26 cellular contexts compared by ENCODE assay signal in genomic region chr10:94219829-94220228, GRCh38.
DNase-seq lines count a peak whose midpoint lies in the region; ATAC-seq lines count a peak whose summit lies in the region.
"Had no signal": no experiment of that assay in that cellular context is flagged by ENCODE, and none has a peak within 500 bp of the region (broad histone marks: within the 10 kb centered on the region; RNA-seq: fewer than 3 reads in every experiment).

No MANE protein-coding gene starts in this region.

- no peaks in the 10 kb centered on the region for H3K27me3 ChIP-seq in GM23248 (replicated peaks; ENCODE audit: insufficient read depth)
- H3K27me3 ChIP-seq in adipocyte (replicated peaks; ENCODE audit: control insufficient read depth, insufficient read depth, low read length) = no peaks in the 10 kb centered on the region
- H3K27me3 ChIP-seq: heart left ventricle, neural progenitor cell had no signal

- H3K4me3 ChIP-seq in GM23248 = no peak overlapping the region
- H3K4me3 ChIP-seq in adipocyte (ENCODE audit: low read length) = no peak overlapping the region
- H3K4me3 ChIP-seq: heart left ventricle, neural progenitor cell, thoracic aorta had no signal

- H3K79me2 ChIP-seq in GM23248 (ENCODE audit: insufficient read depth) = no peaks in the 10 kb centered on the region

- H3K27ac ChIP-seq in GM23248 = no peak overlapping the region
- H3K27ac ChIP-seq: heart left ventricle, neural progenitor cell, VCaP had no signal

- 67 to 80% methylated on average over 1 of the region's 1 CpG for WGBS in GM23248 (ENCODE audit: low coverage in 1 of 2, low lambda C conversion rate in 2 of 2, missing lambda C conversion rate in 2 of 2), 2 experiments

- H3K9me3 ChIP-seq in GM23248 (ENCODE audit: low read depth) (no peaks in the 10 kb centered on the region), adipocyte (ENCODE audit: control insufficient read depth, low read length) (no peaks in the 10 kb centered on the region)
- H3K9me3 ChIP-seq: heart left ventricle, thoracic aorta had no signal

- ATAC-seq in HG03378 (IDR thresholded peaks at IDR 0.05; ENCODE audit: unreplicated experiment) = no peak
- ATAC-seq in GM21423 (IDR thresholded peaks at IDR 0.05; ENCODE audit: unreplicated experiment) = no peak
- ATAC-seq: activated T-helper 17 cell treated with anti-CD3 and anti-CD28 coated beads, Interleukin-2, amount 50 U/mL, for 72 hours; heart left ventricle; SK-N-SH treated with all-trans-retinoic acid at 6 μM for 48 hours; stimulated activated memory B cell treated with anti-CD40 and anti-IgM and Interleukin-4, amounts not matched to agents 10 μg/mL and 1 μg/mL and 100 μg/mL, for 72 hours had no signal

- no peaks in the 10 kb centered on the region for H4K20me1 ChIP-seq in GM23248 (ENCODE audit: insufficient read depth)

- DNase-seq in DMS79 treated with DMSO at 0.1 percent for 48 hours (lab: John Stamatoyannopoulos, UW) (peak; percentile 68), GM23248 (peak; percentile 39), adipocyte (ENCODE audit: low read depth) (peak; percentile 19), hepatic stellate cell (ENCODE audit: low spot score) (peak; percentile 22), NCI-H446 (lab: John Stamatoyannopoulos, UW) (no peak)
- no peak for DNase-seq in activated naive CD4-positive, alpha-beta T cell treated with Interleukin-2 at 50 U/mL for 16 hours
- DNase-seq: activated CD4-positive, alpha-beta T cell treated with anti-CD3 and anti-CD28 coated beads, Interleukin-2, amount 10 ng/mL, durations not matched to agents 7 days and 5 days; activated naive CD8-positive, alpha-beta T cell treated with anti-CD3 and anti-CD28 coated beads for 36 hours; CD4-positive, alpha-beta memory T cell; dermis blood vessel endothelial cell; DMS153; heart left ventricle; HFFc6; KG1; NCI-H2081 treated with DMSO at 0.1 percent for 48 hours; NCI-H526; RPMI8226; stimulated activated CD4-positive, alpha-beta T cell treated with anti-CD3 and anti-CD28 coated beads, Interleukin-2, amount 100 ng/mL, for 24 hours had no signal

- no peak overlapping the region for H3K4me2 ChIP-seq in GM23248 (ENCODE audit: unreplicated experiment)
- H3K4me2 ChIP-seq: neural progenitor cell had no signal

- in situ Hi-C loops in GM23248 (cut with MboI) = no loop called here

- no peak overlapping the region for H2AFZ ChIP-seq in GM23248
- H2AFZ ChIP-seq: neural progenitor cell had no signal

- H3K4me1 ChIP-seq in GM23248 (ENCODE audit: insufficient read depth) = peaks cover 14% of the 10 kb centered on the region; the same call in 1 of the 2 replicates
- peaks cover 4% of the 10 kb centered on the region for H3K4me1 ChIP-seq in adipocyte (ENCODE audit: control insufficient read depth, insufficient read depth, low read length)
- H3K4me1 ChIP-seq: neural progenitor cell had no signal

- H3K9ac ChIP-seq in GM23248 (no peak overlapping the region), adipocyte (ENCODE audit: low read length) (no peak overlapping the region)
- H3K9ac ChIP-seq: neural progenitor cell had no signal

- no peaks in the 10 kb centered on the region for H3K9me2 ChIP-seq in GM23248 (ENCODE audit: insufficient read depth)

- peaks cover 11% of the 10 kb centered on the region for H3F3A ChIP-seq in GM23248 (ENCODE audit: insufficient read depth)

- H3K36me3 ChIP-seq in GM23248 (ENCODE audit: low read depth) = no peaks in the 10 kb centered on the region
- no peaks in the 10 kb centered on the region for H3K36me3 ChIP-seq in adipocyte (ENCODE audit: control insufficient read depth, insufficient read depth, low read length, severe bottlenecking)
- H3K36me3 ChIP-seq: heart left ventricle, neural progenitor cell, thoracic aorta had no signal

Comparison
In these comparisons a context has a peak if more than half of its experiments do, and no peak if none do; other contexts are left out.
1. DNase-seq: peak in DMS79 treated with DMSO at 0.1 percent for 48 hours (single experiment), GM23248 (single experiment), adipocyte (single experiment) and hepatic stellate cell (single experiment); none in activated naive CD4-positive, alpha-beta T cell treated with Interleukin-2 at 50 U/mL for 16 hours (single experiment) and NCI-H446 (0 of 2).